ENCODE assay signal across 13 cellular contexts in the genomic region with DNA sequence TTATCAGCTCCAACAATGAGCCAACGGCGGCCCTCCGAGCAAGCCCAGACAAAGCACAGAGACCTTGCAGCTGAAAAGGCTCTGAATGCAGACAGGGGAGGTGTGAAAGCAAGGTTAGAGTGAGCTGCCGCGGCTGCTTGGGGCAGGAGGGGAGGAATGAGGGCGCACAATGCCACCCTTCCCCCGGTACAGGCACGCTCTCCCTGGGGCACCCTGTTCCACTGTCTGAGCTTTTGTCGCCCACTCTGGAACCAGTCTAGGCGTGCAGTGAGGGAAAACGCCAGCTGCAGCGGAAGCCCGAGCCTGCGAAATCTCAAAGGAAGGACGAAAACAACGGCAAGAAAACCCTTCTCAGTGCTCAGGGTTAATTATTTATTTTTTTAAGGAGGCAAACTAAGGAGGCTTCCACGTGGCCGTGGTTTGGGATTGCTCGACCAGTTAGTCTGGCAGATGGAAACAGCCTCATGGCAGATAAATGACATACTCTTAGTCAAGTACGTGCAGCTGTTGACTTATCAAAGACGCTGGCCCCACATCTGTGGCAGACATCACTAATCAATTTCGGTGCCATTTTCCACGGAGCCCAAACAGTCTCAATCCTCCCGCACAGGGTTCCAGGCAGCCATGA.
DNase-seq lines count a peak whose midpoint lies in the region; TF ChIP-seq lines count a peak whose summit lies in the region.
"Had no signal": no experiment of that assay in that cellular context is flagged by ENCODE, and none has a peak within 500 bp of the region (broad histone marks: within the 10 kb centered on the region; RNA-seq: fewer than 3 reads in every experiment).

No MANE protein-coding gene starts in this region.

- peak overlapping the region; percentile 29 for H3K4me3 ChIP-seq in epithelial cell of proximal tubule (ENCODE audit: low read depth, low read length)
- H3K4me3 ChIP-seq: esophagus muscularis mucosa had no signal

- no peak for TF ChIP-seq CTCF in epithelial cell of proximal tubule (conservative IDR thresholded peaks at IDR 0.05; ENCODE audit: low read depth, low read length)

- DNase-seq in DMS 273 (lab: John Stamatoyannopoulos, UW; ENCODE audit: unreplicated experiment) (peak; percentile 15), DMS 273 treated with DMSO at 0.1 percent for 48 hours (lab: John Stamatoyannopoulos, UW) (no peak), NCI-H345 (lab: John Stamatoyannopoulos, UW) (peak; percentile 81), epithelial cell of proximal tubule (ENCODE audit: low read depth) (no peak), renal cortical epithelial cell (ENCODE audit: low read depth) (peak; percentile 46), NCI-H446 (lab: John Stamatoyannopoulos, UW) (no peak), NOMO-1 (lab: John Stamatoyannopoulos, UW; ENCODE audit: unreplicated experiment in 2 of 2) (no peak), AG20443 (ENCODE audit: low spot score) (no peak)
- DNase-seq: activated CD4-positive, CD25-positive, alpha-beta regulatory T cell; activated T-cell treated with anti-CD3 and anti-CD28 coated beads, Interleukin-2, amount 50 U/mL, for 1 hour; kidney glomerular epithelial cell; Right ventricle myocardium superior had no signal

Comparison
In these comparisons a context has a peak if more than half of its experiments do, and no peak if none do; other contexts are left out.
1. DNase-seq: peak in DMS 273 (single experiment), NCI-H345 (single experiment) and renal cortical epithelial cell (single experiment); none in DMS 273 treated with DMSO at 0.1 percent for 48 hours (single experiment), epithelial cell of proximal tubule (single experiment), NCI-H446 (0 of 2), NOMO-1 (0 of 2) and AG20443 (single experiment).